In genomic region chr19:12484371-12485322, GRCh38 we compare ENCODE assay signal across 8 cellular contexts. TPM values are rescaled to one million over a fixed set of nuclear protein-coding genes. Genes with fewer than 3 reads are reported as not detected.
DNase-seq lines count a peak whose midpoint lies in the region; ATAC-seq, FAIRE-seq and TF ChIP-seq lines count a peak whose summit lies in the region.

Gene ZNF709 (minus strand): TSS chr19:12484816. CDS start chr19:12484657, 159 bp downstream.

- H3K9me1 ChIP-seq in keratinocyte (ENCODE audit: control insufficient read depth, extremely low read depth, insufficient read depth, low read length), result no peaks in the 10 kb centered on the region

- H3K4me1 ChIP-seq in keratinocyte (ENCODE audit: control insufficient read depth, extremely low read depth, insufficient read depth, low read length), result peaks cover 6% of the 10 kb centered on the region

- peaks cover 5% of the 10 kb centered on the region for H3K79me2 ChIP-seq in keratinocyte (ENCODE audit: control insufficient read depth, insufficient read depth, low read length)

- TF ChIP-seq CTCF in keratinocyte (optimal IDR thresholded peaks at IDR 0.05 in 1 of 3, IDR thresholded peaks at IDR 0.05 in 1 of 3, conservative IDR thresholded peaks at IDR 0.05 in 1 of 3; ENCODE audit: extremely low read depth in 1 of 3, insufficient read depth in 2 of 3, low read length in 3 of 3), result no peak

- peak within 1 kb of the TSS; percentile 76 for H3K9ac ChIP-seq in keratinocyte (ENCODE audit: control insufficient read depth, extremely low read depth, insufficient read depth, low read length)

- FAIRE-seq in keratinocyte (lab: Jason Lieb, UNC), result peak; percentile 75

- no peak within 1 kb of the TSS for H3K27ac ChIP-seq in keratinocyte (ENCODE audit: control insufficient read depth, insufficient read depth, low read length)

- H3K4me2 ChIP-seq in keratinocyte (ENCODE audit: control insufficient read depth, extremely low read depth, insufficient read depth, low read depth, low read length), result peak within 1 kb of the TSS; percentile 89

- no peaks in the 10 kb centered on the region for H3K36me3 ChIP-seq in keratinocyte (ENCODE audit: control insufficient read depth in 2 of 2, extremely low read depth in 1 of 2, insufficient read depth in 2 of 2, low read length in 2 of 2)

- peak; percentile 83 for ATAC-seq in GM18517 (IDR thresholded peaks at IDR 0.05; ENCODE audit: unreplicated experiment)
- peak; percentile 76 for ATAC-seq in HG03064 (IDR thresholded peaks at IDR 0.05; ENCODE audit: low read depth, unreplicated experiment)

- no peaks in the 10 kb centered on the region for H4K20me1 ChIP-seq in keratinocyte (ENCODE audit: control insufficient read depth, extremely low read depth, insufficient read depth, low read length)

- peak; percentile 32 for DNase-seq in 8988T
- peak; percentile 80 for DNase-seq in NCI-H2196 (lab: John Stamatoyannopoulos, UW; ENCODE audit: unreplicated experiment)
- DNase-seq in activated CD4-positive, CD25-positive, alpha-beta regulatory T cell treated with anti-CD3 and anti-CD28 coated beads, Interleukin-2, amount 50 U/mL, for 72 hours, result peak; percentile 88
- DNase-seq in cerebellar nuclear complex (lab: John Stamatoyannopoulos, UW), result peak; percentile 64 to 90
- peak; percentile 30 for DNase-seq in keratinocyte (ENCODE audit: low read depth, low spot score)
- peak; percentile 87 for DNase-seq in stimulated activated CD4-positive, alpha-beta T cell treated with anti-CD3 and anti-CD28 coated beads, Interleukin-12 subunit alpha, Interleukin-12 subunit beta, amount 100 ng/mL, for 4 hours

- no peaks in the 10 kb centered on the region for H3K9me3 ChIP-seq in keratinocyte (ENCODE audit: control insufficient read depth, low read depth, low read length)

- dilution Hi-C loops in keratinocyte (cut with MboI; ENCODE audit: extremely low pct_ligation_motif_present, low sequenced_read_pairs), result no loop called here

- peak within 1 kb of the TSS; percentile 77 to 91 (median 88) for H3K4me3 ChIP-seq in keratinocyte (ENCODE audit: control insufficient read depth in 2 of 3, extremely low read depth in 1 of 3, insufficient read depth in 2 of 3, low read depth in 1 of 3, low read length in 3 of 3)

- H2AFZ ChIP-seq in keratinocyte (ENCODE audit: control insufficient read depth, low read length), result peak within 1 kb of the TSS; percentile 97

- no peaks in the 10 kb centered on the region for H3K27me3 ChIP-seq in keratinocyte (ENCODE audit: control insufficient read depth, extremely low read depth, insufficient read depth, low read length)

RNA-seq across cellular contexts. Expression of gene ZNF709, which starts in this region (rescaled TPM):
- 0.62 to 0.98 TPM (median 0.75 TPM) in 3 replicates for polyA plus RNA-seq in keratinocyte
- polyA plus RNA-seq in keratinocyte (2011; ENCODE audit: low read depth), result 0.07 TPM
- polyA plus RNA-seq in keratinocyte (2011; cell fraction: cytosol; rRNA removed), result 0.30 and 0.43 TPM in 2 replicates
- polyA plus RNA-seq in keratinocyte (2011; cell fraction: nucleus; rRNA removed), result 1.7 and 2.0 TPM in 2 replicates
- polyA plus RNA-seq in keratinocyte (2012; ENCODE audit: low replicate concordance), result 0.50 TPM in 1 of 2 replicates, not detected in the other
- polyA minus RNA-seq in keratinocyte, result 0.66 to 2.2 TPM (median 1.8 TPM) in 3 replicates
- 0.77 TPM for polyA minus RNA-seq in keratinocyte (2011; cell fraction: cytosol; rRNA and poly(A)+ RNA removed)
- 1.4 and 4.3 TPM in 2 replicates for polyA minus RNA-seq in keratinocyte (2011; cell fraction: nucleus; rRNA and poly(A)+ RNA removed)

Comparison
In these comparisons a context has a peak if more than half of its experiments do, and no peak if none do; other contexts are left out.
1. DNase-seq: peak in every context shown above with its lines; median percentile 88 in activated CD4-positive, CD25-positive, alpha-beta regulatory T cell treated with anti-CD3 and anti-CD28 coated beads, Interleukin-2, amount 50 U/mL, for 72 hours; 87 in stimulated activated CD4-positive, alpha-beta T cell treated with anti-CD3 and anti-CD28 coated beads, Interleukin-12 subunit alpha, Interleukin-12 subunit beta, amount 100 ng/mL, for 4 hours; 80 in NCI-H2196; 77 in cerebellar nuclear complex; 32 in 8988T; 30 in keratinocyte.